ENCODE assay signal across 35 cellular contexts in genomic region chr6:129460151-129460550, GRCh38.
A peak's percentile ranks its signal among the peaks of the same experiment; 100 is the strongest.
DNase-seq lines count a peak whose midpoint lies in the region; ATAC-seq, FAIRE-seq and TF ChIP-seq lines count a peak whose summit lies in the region.
"Had no signal": no experiment of that assay in that cellular context is flagged by ENCODE, and none has a peak within 500 bp of the region (broad histone marks: within the 10 kb centered on the region; RNA-seq: fewer than 3 reads in every experiment).

No MANE protein-coding gene starts in this region.

- H3K27ac Mint-ChIP-seq in GM23338: peak overlapping the region; percentile 53
- H3K27ac Mint-ChIP-seq: B cell; CD14-positive monocyte; CD4-positive, alpha-beta memory T cell; CD4-positive, alpha-beta T cell; CD4-positive, CD25-positive, alpha-beta regulatory T cell; CD8-positive, alpha-beta T cell had no signal

- no peaks in the 10 kb centered on the region for H3K9me3 Mint-ChIP-seq in GM23338
- H3K9me3 Mint-ChIP-seq: CD14-positive monocyte; CD4-positive, alpha-beta memory T cell; CD4-positive, alpha-beta T cell; CD4-positive, CD25-positive, alpha-beta regulatory T cell; CD8-positive, alpha-beta memory T cell; CD8-positive, alpha-beta T cell had no signal

- no peak for ATAC-seq in GM23338
- ATAC-seq: A549; CD8-positive, alpha-beta T cell had no signal

- no peaks in the 10 kb centered on the region for H3K9me2 ChIP-seq in GM23338 (ENCODE audit: insufficient read depth)

- H3K4me3 Mint-ChIP-seq in GM23338: no peak overlapping the region
- H3K4me3 Mint-ChIP-seq: B cell; CD14-positive monocyte; CD4-positive, alpha-beta memory T cell; CD4-positive, alpha-beta T cell; CD4-positive, CD25-positive, alpha-beta regulatory T cell; CD8-positive, alpha-beta memory T cell; CD8-positive, alpha-beta T cell had no signal

- H3K4me1 Mint-ChIP-seq in GM23338: peaks cover 26% of the 10 kb centered on the region
- H3K4me1 Mint-ChIP-seq: B cell; CD4-positive, alpha-beta memory T cell; CD4-positive, CD25-positive, alpha-beta regulatory T cell; CD8-positive, alpha-beta memory T cell had no signal

- no peak overlapping the region for H2AFZ ChIP-seq in GM23338

- H3K4me2 ChIP-seq in GM23338: peak overlapping the region; percentile 11; the same call in 1 of the 2 replicates
- H3K4me2 ChIP-seq: A549; BLaER1; BLaER1 treated with 17β-estradiol and CSF1 and Interleukin-3, amounts not matched to agents 10 nM and 100 nM had no signal

- H3K9ac ChIP-seq in HUES48 (ENCODE audit: low read depth, low read length): no peak overlapping the region
- H3K9ac ChIP-seq: BLaER1; BLaER1 treated with 17β-estradiol and CSF1 and Interleukin-3, amounts not matched to agents 10 nM and 100 nM had no signal

- FAIRE-seq in GM12891 (lab: Jason Lieb, UNC): no peak
- FAIRE-seq: A204.1, A549, D721Med had no signal

- TF ChIP-seq POLR2A in GM12891 (IDR thresholded peaks at IDR 0.05; ENCODE audit: low read depth, low read length): no peak

- H3K27ac ChIP-seq in GM23338 (ENCODE audit: low read depth) (no peak overlapping the region), HUES48 (ENCODE audit: low read depth, low read length) (no peak overlapping the region)
- H3K27ac ChIP-seq: 22Rv1; A549; BLaER1; BLaER1 treated with 17β-estradiol and CSF1 and Interleukin-3, amounts not matched to agents 10 nM and 100 nM; C4-2B had no signal

- H3K36me3 Mint-ChIP-seq in GM23338 (ENCODE audit: low read depth): no peaks in the 10 kb centered on the region
- H3K36me3 Mint-ChIP-seq: CD14-positive monocyte; CD4-positive, CD25-positive, alpha-beta regulatory T cell; CD8-positive, alpha-beta T cell had no signal

- H3K9me3 ChIP-seq in HAP-1: no peaks in the 10 kb centered on the region
- H3K9me3 ChIP-seq in HUES48 (ENCODE audit: control insufficient read depth, insufficient read depth, low read length): no peaks in the 10 kb centered on the region
- H3K9me3 ChIP-seq: A549; BE2C; BLaER1; BLaER1 treated with 17β-estradiol and CSF1 and Interleukin-3, amounts not matched to agents 10 nM and 100 nM; Caco-2 had no signal

- H3K4me1 ChIP-seq in GM23338 (ENCODE audit: insufficient read depth): peaks cover 24% of the 10 kb centered on the region
- H3K4me1 ChIP-seq in HAP-1: peaks cover 21% of the 10 kb centered on the region
- peaks cover 26% of the 10 kb centered on the region for H3K4me1 ChIP-seq in HUES48 (ENCODE audit: control insufficient read depth, insufficient read depth, low read length)
- H3K4me1 ChIP-seq: A549, BE2C, BLaER1, Caco-2 had no signal

- H3K27me3 ChIP-seq in GM23338 (ENCODE audit: insufficient read depth): no peaks in the 10 kb centered on the region
- no peaks in the 10 kb centered on the region for H3K27me3 ChIP-seq in HAP-1 (ENCODE audit: low read depth)
- H3K27me3 ChIP-seq in HUES48 (ENCODE audit: control insufficient read depth, insufficient read depth, low read length): no peaks in the 10 kb centered on the region
- H3K27me3 ChIP-seq: BE2C; BLaER1; BLaER1 treated with 17β-estradiol and CSF1 and Interleukin-3, amounts not matched to agents 10 nM and 100 nM had no signal

- in situ Hi-C loops in HAP-1 (cut with MboI; ENCODE audit: low sequenced_read_pairs): no loop called here

- H3K79me2 ChIP-seq in GM23338 (replicated peaks; ENCODE audit: insufficient read depth): no peaks in the 10 kb centered on the region

- H3F3A ChIP-seq in GM23338 (replicated peaks; ENCODE audit: low read depth): no peaks in the 10 kb centered on the region

- DNase-seq in GM23338 (ENCODE audit: low spot score) (no peak), HAP-1 (ENCODE audit: low spot score in 2 of 2) (peak; percentile 52 to 91), GM12891 (ENCODE audit: insufficient read length, low spot score) (no peak)
- no peak for DNase-seq in activated naive CD4-positive, alpha-beta T cell treated with anti-CD3 and anti-CD28 coated beads, Interleukin-2, amount 50 U/mL, for 16 hours
- no peak for DNase-seq in effector CD4-positive, alpha-beta T cell
- DNase-seq: 8988T; ACHN; AML-193; BE2C; C1 segment of cervical spinal cord; Caco-2; Calu3; CD4-positive, alpha-beta memory T cell; CD4-positive, alpha-beta T cell; CD4-positive, CD25-positive, alpha-beta regulatory T cell; CD8-positive, alpha-beta memory T cell; CD8-positive, alpha-beta T cell; COR-L47; DMS 273 treated with DMSO at 0.1 percent for 48 hours; DMS153; DMS53; DMS79; DMS79 treated with DMSO at 0.1 percent for 48 hours; DND-41; EL had no signal

- no peaks in the 10 kb centered on the region for H4K20me1 ChIP-seq in GM23338 (replicated peaks; ENCODE audit: insufficient read depth)
- H4K20me1 ChIP-seq: BLaER1; BLaER1 treated with 17β-estradiol and CSF1 and Interleukin-3, amounts not matched to agents 10 nM and 100 nM had no signal

- TF ChIP-seq CTCF in GM23338 (conservative IDR thresholded peaks at IDR 0.05; ENCODE audit: low read depth in 2 of 2): no peak

- no peaks in the 10 kb centered on the region for H3K36me3 ChIP-seq in GM23338 (ENCODE audit: insufficient read depth)
- H3K36me3 ChIP-seq in HAP-1 (replicated peaks): no peaks in the 10 kb centered on the region
- H3K36me3 ChIP-seq in HUES48 (ENCODE audit: control insufficient read depth, insufficient read depth, low read length): no peaks in the 10 kb centered on the region
- H3K36me3 ChIP-seq: BE2C, BLaER1 had no signal

- H3K27me3 Mint-ChIP-seq in GM23338 (ENCODE audit: insufficient read depth, low read depth, poor library complexity): no peaks in the 10 kb centered on the region
- H3K27me3 Mint-ChIP-seq: CD4-positive, alpha-beta memory T cell; CD4-positive, alpha-beta T cell had no signal

- H3K4me3 ChIP-seq in GM23338 (no peak overlapping the region), HAP-1 (no peak overlapping the region), HUES48 (ENCODE audit: low read depth, low read length) (peak overlapping the region; percentile 18; the same call in 1 of the 2 replicates)
- H3K4me3 ChIP-seq: A549; BLaER1; BLaER1 treated with 17β-estradiol and CSF1 and Interleukin-3, amounts not matched to agents 10 nM and 100 nM had no signal

TF ChIP-seq in GM23338, 12 proteins besides CTCF, POLR2A, EP300 and RAD21 (continues in another document):
- TF ChIP-seq EZH2 (IDR thresholded peaks at IDR 0.05; ENCODE audit: low read depth, unreplicated experiment) (no peak), NANOG (IDR thresholded peaks at IDR 0.05; ENCODE audit: borderline replicate concordance) (no peak), POLR2AphosphoS5 (IDR thresholded peaks at IDR 0.05; ENCODE audit: low read depth) (no peak), ZNF331 (CRISPR knock-in tag; IDR thresholded peaks at IDR 0.05; ENCODE audit: low read depth) (no peak)
- TF ChIP-seq, protein P1, sequence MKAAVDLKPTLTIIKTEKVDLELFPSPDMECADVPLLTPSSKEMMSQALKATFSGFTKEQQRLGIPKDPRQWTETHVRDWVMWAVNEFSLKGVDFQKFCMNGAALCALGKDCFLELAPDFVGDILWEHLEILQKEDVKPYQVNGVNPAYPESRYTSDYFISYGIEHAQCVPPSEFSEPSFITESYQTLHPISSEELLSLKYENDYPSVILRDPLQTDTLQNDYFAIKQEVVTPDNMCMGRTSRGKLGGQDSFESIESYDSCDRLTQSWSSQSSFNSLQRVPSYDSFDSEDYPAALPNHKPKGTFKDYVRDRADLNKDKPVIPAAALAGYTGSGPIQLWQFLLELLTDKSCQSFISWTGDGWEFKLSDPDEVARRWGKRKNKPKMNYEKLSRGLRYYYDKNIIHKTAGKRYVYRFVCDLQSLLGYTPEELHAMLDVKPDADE (IDR thresholded peaks at IDR 0.05): no peak

TF ChIP-seq in GM12891, 5 proteins besides CTCF, POLR2A, EP300 and RAD21:
- TF ChIP-seq PAX5 (IDR thresholded peaks at IDR 0.05; ENCODE audit: insufficient read depth, low read length, severe bottlenecking) (no peak), TAF1 (IDR thresholded peaks at IDR 0.05; ENCODE audit: low read depth, low read length) (no peak), POU2F2 (IDR thresholded peaks at IDR 0.05; ENCODE audit: low read depth, low read length) (no peak), SPI1 (IDR thresholded peaks at IDR 0.05; ENCODE audit: low read depth, low read length) (no peak), POLR2AphosphoS5 (IDR thresholded peaks at IDR 0.05; ENCODE audit: low read depth, low read length) (no peak)

Comparison
In these comparisons a context has a peak if more than half of its experiments do, and no peak if none do; other contexts are left out.
1. DNase-seq: peak in HAP-1 (2 of 2); none in GM23338 (single experiment), activated naive CD4-positive, alpha-beta T cell treated with anti-CD3 and anti-CD28 coated beads, Interleukin-2, amount 50 U/mL, for 16 hours (single experiment), effector CD4-positive, alpha-beta T cell (single experiment) and GM12891 (single experiment).